In the genomic region with DNA sequence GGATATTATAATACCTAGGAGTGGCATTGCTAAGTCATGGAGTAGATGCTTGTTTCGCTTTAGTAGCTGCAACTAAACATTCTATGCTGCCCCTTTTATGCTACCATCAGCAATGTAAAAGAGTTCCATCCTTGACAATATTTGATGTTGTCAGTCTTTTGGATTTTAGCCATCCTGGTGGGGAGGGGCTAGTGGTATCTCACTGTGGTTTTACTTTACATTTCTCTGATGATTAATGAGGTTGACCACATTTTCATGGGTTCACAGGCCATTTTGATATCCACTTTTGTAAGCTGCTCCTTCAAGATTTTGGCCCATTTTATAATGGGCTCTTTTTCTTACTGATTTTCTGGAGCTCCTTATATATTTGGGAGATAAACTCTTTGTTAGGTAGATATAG, we compare ENCODE assay signal across 15 cellular contexts. TPM values are rescaled to one million over a fixed set of nuclear protein-coding genes. Genes with fewer than 3 reads are reported as not detected.
A peak's percentile ranks its signal among the peaks of the same experiment; 100 is the strongest.
DNase-seq lines count a peak whose midpoint lies in the region; ATAC-seq and TF ChIP-seq lines count a peak whose summit lies in the region.
"Had no signal": no experiment of that assay in that cellular context is flagged by ENCODE, and none has a peak within 500 bp of the region (broad histone marks: within the 10 kb centered on the region; RNA-seq: fewer than 3 reads in every experiment).

No MANE protein-coding gene starts in this region.

- peaks cover 38% of the 10 kb centered on the region for H3K4me1 Mint-ChIP-seq in activated naive CD4-positive, alpha-beta T cell treated with anti-CD3 and anti-CD28 coated beads for 36 hours (ENCODE audit: low read depth)
- peaks cover 22% of the 10 kb centered on the region for H3K4me1 Mint-ChIP-seq in activated naive CD4-positive, alpha-beta T cell treated with anti-CD3 and anti-CD28 coated beads, Interleukin-2, amount 10 ng/mL, durations not matched to agents 7 days and 5 days
- H3K4me1 Mint-ChIP-seq in stimulated activated naive CD8-positive, alpha-beta T cell treated with anti-CD3 and anti-CD28 coated beads, Interleukin-15, amount 100 ng/mL, for 72 hours = peaks cover 36% of the 10 kb centered on the region

- no peak for TF ChIP-seq CTCF in MM.1S (IDR thresholded peaks at IDR 0.05; ENCODE audit: low read length)

- ATAC-seq in stimulated activated naive CD8-positive, alpha-beta T cell treated with anti-CD3 and anti-CD28 coated beads, Interleukin-15, amount 100 ng/mL, for 72 hours = peak; percentile 57
- no peak for ATAC-seq in HG03457 (IDR thresholded peaks at IDR 0.05; ENCODE audit: unreplicated experiment)
- ATAC-seq: body of pancreas had no signal

- H3K27me3 Mint-ChIP-seq in activated naive CD4-positive, alpha-beta T cell treated with anti-CD3 and anti-CD28 coated beads for 36 hours (ENCODE audit: low read depth) = peaks cover 23% of the 10 kb centered on the region
- peaks cover 57% of the 10 kb centered on the region for H3K27me3 Mint-ChIP-seq in activated naive CD4-positive, alpha-beta T cell treated with anti-CD3 and anti-CD28 coated beads, Interleukin-2, amount 10 ng/mL, durations not matched to agents 7 days and 5 days
- peaks cover 64% of the 10 kb centered on the region for H3K27me3 Mint-ChIP-seq in stimulated activated naive CD8-positive, alpha-beta T cell treated with anti-CD3 and anti-CD28 coated beads, Interleukin-15, amount 100 ng/mL, for 72 hours

- no peaks in the 10 kb centered on the region for H3K9me3 ChIP-seq in MM.1S (replicated peaks; ENCODE audit: insufficient read depth, low read length)
- H3K9me3 ChIP-seq: body of pancreas had no signal

- H3K4me1 ChIP-seq in MM.1S (ENCODE audit: low read length) = peaks cover 23% of the 10 kb centered on the region
- H3K4me1 ChIP-seq: body of pancreas had no signal

- H4K20me1 ChIP-seq in MM.1S (ENCODE audit: insufficient read depth, low read length) = no peaks in the 10 kb centered on the region

- H3K27ac ChIP-seq in MM.1S (ENCODE audit: low read length) = peak overlapping the region; percentile 58; the same call in 1 of the 2 replicates
- H3K27ac ChIP-seq: body of pancreas had no signal

- peak overlapping the region; percentile 88 for H2AFZ ChIP-seq in MM.1S (ENCODE audit: low read length)

- H3K36me3 ChIP-seq in MM.1S (replicated peaks; ENCODE audit: insufficient read depth, low read length) = no peaks in the 10 kb centered on the region

- CTCF ChIA-PET in activated naive CD4-positive, alpha-beta T cell treated with anti-CD3 and anti-CD28 coated beads for 36 hours (lab: Charles Lee) = interaction anchor here (0.8 to 1.6 kb wide), 5 partner anchors 10 to 208 kb away, joined by 3 to 10 read pairs (median 3); no protein-coding TSS in a partner anchor
- CTCF ChIA-PET in activated naive CD4-positive, alpha-beta T cell treated with anti-CD3 and anti-CD28 coated beads, Interleukin-2, amount 10 ng/mL, durations not matched to agents 7 days and 5 days (lab: Charles Lee) = interaction anchor here (0.5 to 1.1 kb wide), 4 partner anchors 14 to 409 kb away, joined by 3 to 7 read pairs (median 4); no protein-coding TSS in a partner anchor

- H3K36me3 Mint-ChIP-seq in activated naive CD4-positive, alpha-beta T cell treated with anti-CD3 and anti-CD28 coated beads for 36 hours (ENCODE audit: low read depth) = no peaks in the 10 kb centered on the region
- H3K36me3 Mint-ChIP-seq in activated naive CD4-positive, alpha-beta T cell treated with anti-CD3 and anti-CD28 coated beads, Interleukin-2, amount 10 ng/mL, durations not matched to agents 7 days and 5 days = no peaks in the 10 kb centered on the region

- peaks cover 10% of the 10 kb centered on the region for H3K27me3 ChIP-seq in MM.1S (replicated peaks; ENCODE audit: insufficient read depth, low read length)
- H3K27me3 ChIP-seq: body of pancreas had no signal

- DNase-seq in activated naive CD4-positive, alpha-beta T cell treated with anti-CD3 and anti-CD28 coated beads for 36 hours = no peak
- DNase-seq in activated naive CD4-positive, alpha-beta T cell treated with anti-CD3 and anti-CD28 coated beads, Interleukin-2, amount 10 ng/mL, durations not matched to agents 7 days and 5 days = no peak
- DNase-seq in MM.1S (no peak), amniotic epithelial cell (ENCODE audit: low read depth) (peak; percentile 25), NCI-H2171 treated with DMSO at 0.1 percent for 48 hours (lab: John Stamatoyannopoulos, UW) (no peak), SK-N-DZ (ENCODE audit: low spot score) (no peak)
- DNase-seq in stimulated activated naive CD8-positive, alpha-beta T cell treated with anti-CD3 and anti-CD28 coated beads, Interleukin-15, amount 100 ng/mL, for 72 hours = peak; percentile 28 to 42
- DNase-seq: DMS53; effector CD4-positive, alpha-beta T cell; NK-92 treated with Interleukin-12 subunit alpha and Interleukin-12 subunit beta, amount 100 ng/mL, for 24 hours; small intestine had no signal

- H3K4me3 ChIP-seq in MM.1S (ENCODE audit: low read length) = peak overlapping the region; percentile 57
- H3K4me3 ChIP-seq: body of pancreas had no signal

- intact Hi-C loops in activated naive CD4-positive, alpha-beta T cell treated with anti-CD3 and anti-CD28 coated beads for 36 hours (cut with micrococcal nuclease) = loop anchor here (1.0 kb wide), 3 partner anchors 13 to 67 kb away; no protein-coding TSS in a partner anchor

- peak overlapping the region; percentile 83 for H3K27ac Mint-ChIP-seq in activated naive CD4-positive, alpha-beta T cell treated with anti-CD3 and anti-CD28 coated beads for 36 hours
- H3K27ac Mint-ChIP-seq in activated naive CD4-positive, alpha-beta T cell treated with anti-CD3 and anti-CD28 coated beads, Interleukin-2, amount 10 ng/mL, durations not matched to agents 7 days and 5 days = no peak overlapping the region
- peak overlapping the region; percentile 93 to 94 for H3K27ac Mint-ChIP-seq in stimulated activated naive CD8-positive, alpha-beta T cell treated with anti-CD3 and anti-CD28 coated beads, Interleukin-15, amount 100 ng/mL, for 72 hours

- H3F3A ChIP-seq in MM.1S (ENCODE audit: insufficient read depth, low read length) = peaks cover 12% of the 10 kb centered on the region

- H3K79me2 ChIP-seq in MM.1S (ENCODE audit: low read length) = no peaks in the 10 kb centered on the region

- 0 out of 2 replicates have a peak overlapping the region, but pooled peaks have one; percentile 26 for H3K9ac ChIP-seq in MM.1S (ENCODE audit: low read length)

- H3K4me3 Mint-ChIP-seq in activated naive CD4-positive, alpha-beta T cell treated with anti-CD3 and anti-CD28 coated beads for 36 hours = no peak overlapping the region
- no peak overlapping the region for H3K4me3 Mint-ChIP-seq in activated naive CD4-positive, alpha-beta T cell treated with anti-CD3 and anti-CD28 coated beads, Interleukin-2, amount 10 ng/mL, durations not matched to agents 7 days and 5 days
- H3K4me3 Mint-ChIP-seq in stimulated activated naive CD8-positive, alpha-beta T cell treated with anti-CD3 and anti-CD28 coated beads, Interleukin-15, amount 100 ng/mL, for 72 hours = peak overlapping the region; percentile 65 to 74

- peak overlapping the region; percentile 90 for H3K4me2 ChIP-seq in MM.1S (ENCODE audit: low read depth, low read length)

- H3K9me3 Mint-ChIP-seq in activated naive CD4-positive, alpha-beta T cell treated with anti-CD3 and anti-CD28 coated beads for 36 hours = no peaks in the 10 kb centered on the region
- no peaks in the 10 kb centered on the region for H3K9me3 Mint-ChIP-seq in activated naive CD4-positive, alpha-beta T cell treated with anti-CD3 and anti-CD28 coated beads, Interleukin-2, amount 10 ng/mL, durations not matched to agents 7 days and 5 days
- no peaks in the 10 kb centered on the region for H3K9me3 Mint-ChIP-seq in stimulated activated naive CD8-positive, alpha-beta T cell treated with anti-CD3 and anti-CD28 coated beads, Interleukin-15, amount 100 ng/mL, for 72 hours

- H3K9me2 ChIP-seq in MM.1S (replicated peaks; ENCODE audit: insufficient read depth, low read length) = no peaks in the 10 kb centered on the region

RNA-seq across cellular contexts. Expression of a gene that starts 16.4 kb away (rescaled TPM):
- not detected for total RNA-seq in activated naive CD4-positive, alpha-beta T cell treated with anti-CD3 and anti-CD28 coated beads for 36 hours
- polyA plus RNA-seq in SK-N-DZ (2014; cell fraction: cytosol; rRNA removed) = not detected in 2 replicates
- polyA plus RNA-seq in SK-N-DZ (2014; cell fraction: nucleus; rRNA removed) = not detected in 2 replicates
- total RNA-seq: body of pancreas, osteocyte had no signal

RNA-seq across cellular contexts. Expression of a gene that starts 41.2 kb away (rescaled TPM):
- 1 to 10 TPM; 5.5 to 6.0 TPM for total RNA-seq in activated naive CD4-positive, alpha-beta T cell treated with anti-CD3 and anti-CD28 coated beads for 36 hours
- 0.08 and 0.81 TPM in 2 replicates for polyA plus RNA-seq in SK-N-DZ (2014; cell fraction: cytosol; rRNA removed)
- polyA plus RNA-seq in SK-N-DZ (2014; cell fraction: nucleus; rRNA removed) = not detected in 2 replicates
- total RNA-seq: temporal lobe had no signal

Comparison
In these comparisons a context has a peak if more than half of its experiments do, and no peak if none do; other contexts are left out.
1. DNase-seq: peak in amniotic epithelial cell (single experiment) and stimulated activated naive CD8-positive, alpha-beta T cell treated with anti-CD3 and anti-CD28 coated beads, Interleukin-15, amount 100 ng/mL, for 72 hours (2 of 2); none in activated naive CD4-positive, alpha-beta T cell treated with anti-CD3 and anti-CD28 coated beads for 36 hours (single experiment), activated naive CD4-positive, alpha-beta T cell treated with anti-CD3 and anti-CD28 coated beads, Interleukin-2, amount 10 ng/mL, durations not matched to agents 7 days and 5 days (single experiment), MM.1S (single experiment), NCI-H2171 treated with DMSO at 0.1 percent for 48 hours (single experiment) and SK-N-DZ (single experiment).
2. H3K4me3 Mint-ChIP-seq: peak in stimulated activated naive CD8-positive, alpha-beta T cell treated with anti-CD3 and anti-CD28 coated beads, Interleukin-15, amount 100 ng/mL, for 72 hours (2 of 2); none in activated naive CD4-positive, alpha-beta T cell treated with anti-CD3 and anti-CD28 coated beads for 36 hours (single experiment) and activated naive CD4-positive, alpha-beta T cell treated with anti-CD3 and anti-CD28 coated beads, Interleukin-2, amount 10 ng/mL, durations not matched to agents 7 days and 5 days (single experiment).